In genomic region chr5:2627867-2628266, GRCh38 we compare ENCODE assay signal across 7 cellular contexts.
"Had no signal": no experiment of that assay in that cellular context is flagged by ENCODE, and none has a peak within 500 bp of the region (broad histone marks: within the 10 kb centered on the region; RNA-seq: fewer than 3 reads in every experiment).

No MANE protein-coding gene starts in this region.

- DNase-seq: IMR-90, KBM-7, KG1 had no signal

- H3K36me3 Mint-ChIP-seq: IgD-negative memory B cell had no signal

- H3K27ac Mint-ChIP-seq: IgD-negative memory B cell had no signal

- H3K27me3 Mint-ChIP-seq: IgD-negative memory B cell had no signal

- H3K4me3 ChIP-seq: K562 had no signal

- ATAC-seq: HepG2 had no signal

- H3K4me1 Mint-ChIP-seq: IgD-negative memory B cell had no signal

- H3K27ac ChIP-seq: HL-60 had no signal
